ENCODE assay signal across 25 cellular contexts in the genomic region with DNA sequence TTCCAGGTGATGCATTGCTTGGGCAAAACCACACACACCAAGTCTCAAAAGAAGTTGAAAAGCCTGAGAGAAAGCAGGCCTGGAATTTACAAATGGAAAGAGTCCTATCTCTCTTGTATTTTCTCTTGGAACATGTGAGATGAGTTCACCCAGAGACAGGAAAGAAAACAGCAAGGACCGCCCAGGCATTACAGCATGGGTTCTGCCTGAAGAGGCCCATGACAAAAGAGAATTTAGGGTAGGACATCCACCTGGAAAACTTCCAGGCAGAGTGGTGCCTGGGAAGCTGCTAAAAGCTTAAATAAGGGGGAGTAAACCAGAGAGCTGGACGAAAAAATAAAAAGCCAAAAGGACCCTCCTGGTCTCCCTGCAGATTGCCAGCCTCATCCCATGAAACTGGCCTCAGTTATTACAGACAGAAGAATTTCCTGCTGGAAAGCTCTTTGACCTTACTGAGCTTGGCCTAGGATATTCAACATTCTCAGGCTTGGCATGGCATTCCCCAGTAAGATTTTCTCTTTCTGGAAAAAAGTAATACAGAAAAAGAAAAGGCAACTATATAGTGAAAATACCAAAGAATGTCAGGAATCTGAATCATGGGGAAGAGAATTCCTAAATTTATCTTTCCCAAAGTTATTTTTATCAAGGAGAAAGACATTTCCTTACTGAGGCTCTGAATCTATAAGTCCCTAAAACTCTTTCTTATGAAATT.
DNase-seq lines count a peak whose midpoint lies in the region; ATAC-seq and TF ChIP-seq lines count a peak whose summit lies in the region.
"Had no signal": no experiment of that assay in that cellular context is flagged by ENCODE, and none has a peak within 500 bp of the region (broad histone marks: within the 10 kb centered on the region; RNA-seq: fewer than 3 reads in every experiment).

No MANE protein-coding gene starts in this region.

- ATAC-seq in heart left ventricle (peak in 3 of 4 donors; percentile 15 to 67 (median 28)), HG02938 (IDR thresholded peaks at IDR 0.05; ENCODE audit: unreplicated experiment) (no peak)
- ATAC-seq: activated CD4-positive, CD25-positive, alpha-beta regulatory T cell treated with anti-CD3 and anti-CD28 coated beads, Interleukin-2, amount 50 U/mL, for 24 hours; stimulated activated naive CD8-positive, alpha-beta T cell treated with anti-CD3 and anti-CD28 coated beads, Interleukin-15, amount 100 ng/mL, for 72 hours had no signal

- DNase-seq in heart left ventricle (peak in 1 of 5 donors; percentile 27), right atrium auricular region (ENCODE audit: low spot score) (no peak), chondrocyte (ENCODE audit: low spot score) (no peak), hepatic stellate cell (ENCODE audit: low spot score) (peak; percentile 21), DMS114 treated with DMSO at 0.1 percent for 48 hours (lab: John Stamatoyannopoulos, UW; ENCODE audit: unreplicated experiment) (no peak), medulla oblongata (ENCODE audit: extremely low spot score) (no peak)
- DNase-seq: 8988T; activated CD4-positive, alpha-beta memory T cell treated with anti-CD3 and anti-CD28 coated beads for 36 hours; activated CD8-positive, alpha-beta memory T cell treated with anti-CD3 and anti-CD28 coated beads, Interleukin-2, amount 50 U/mL, for 4 hours; CD4-positive, alpha-beta T cell; central memory CD4-positive, alpha-beta T cell; dermis blood vessel endothelial cell; glutamatergic neuron; H7; KBM-7; NCI-H1105; NCI-H2029 treated with DMSO at 0.1 percent for 48 hours; Peyer's patch; stimulated activated naive CD8-positive, alpha-beta T cell treated with anti-CD3 and anti-CD28 coated beads, Interleukin-15, amount 100 ng/mL, for 72 hours; thyroid gland had no signal

- H3K9me3 ChIP-seq in heart left ventricle (peaks cover 0 to 18% (median 10%) of the 10 kb centered on the region in 12 donors), right atrium auricular region (peaks cover 7 to 16% of the 10 kb centered on the region in 2 donors)
- H3K9me3 ChIP-seq: thyroid gland had no signal

- H3K4me1 ChIP-seq in heart left ventricle (peaks cover 0 to 17% (median 6%) of the 10 kb centered on the region in 12 donors), right atrium auricular region (peaks cover 0 to 8% of the 10 kb centered on the region in 2 donors)
- H3K4me1 ChIP-seq: Peyer's patch had no signal

- TF ChIP-seq CTCF in heart left ventricle (IDR thresholded peaks at IDR 0.05): no peak
- TF ChIP-seq CTCF in right atrium auricular region (IDR thresholded peaks at IDR 0.05): no peak
- no peak for TF ChIP-seq CTCF in chondrocyte (IDR thresholded peaks at IDR 0.05)

- H3K4me3 Mint-ChIP-seq in chondrocyte (ENCODE audit: unreplicated experiment): no peak overlapping the region
- H3K4me3 Mint-ChIP-seq: activated CD4-positive, alpha-beta memory T cell treated with anti-CD3 and anti-CD28 coated beads for 36 hours; activated naive CD4-positive, alpha-beta T cell treated with anti-CD3 and anti-CD28 coated beads, Interleukin-2, amount 50 U/mL, for 24 hours; CD4-positive, alpha-beta T cell; memory B cell; stimulated activated naive CD8-positive, alpha-beta T cell treated with anti-CD3 and anti-CD28 coated beads, Interleukin-15, amount 100 ng/mL, for 72 hours had no signal

- 39 to 55% (median 39%) methylated on average over 2 of the region's 2 CpGs for WGBS in heart left ventricle, 4 donors

- no peak for TF ChIP-seq POLR2A in heart left ventricle (IDR thresholded peaks at IDR 0.05)

- H3K36me3 Mint-ChIP-seq in chondrocyte (ENCODE audit: low read depth): no peaks in the 10 kb centered on the region

- intact Hi-C loops in heart left ventricle (cut with DNase I): no loop called here

- H3K27ac Mint-ChIP-seq in chondrocyte (ENCODE audit: unreplicated experiment): peak overlapping the region; percentile 95
- H3K27ac Mint-ChIP-seq: activated CD4-positive, alpha-beta memory T cell treated with anti-CD3 and anti-CD28 coated beads for 36 hours; activated naive CD4-positive, alpha-beta T cell treated with anti-CD3 and anti-CD28 coated beads, Interleukin-2, amount 50 U/mL, for 24 hours; CD4-positive, alpha-beta T cell; memory B cell; stimulated activated naive CD8-positive, alpha-beta T cell treated with anti-CD3 and anti-CD28 coated beads, Interleukin-15, amount 100 ng/mL, for 72 hours had no signal

- H3K4me3 ChIP-seq in heart left ventricle (no peak overlapping the region), right atrium auricular region (no peak overlapping the region)
- H3K4me3 ChIP-seq: Peyer's patch, thyroid gland had no signal

- no peaks in the 10 kb centered on the region for H3K27me3 ChIP-seq in heart left ventricle
- H3K27me3 ChIP-seq in right atrium auricular region: no peaks in the 10 kb centered on the region
- H3K27me3 ChIP-seq: Peyer's patch, thyroid gland had no signal

- no peaks in the 10 kb centered on the region for H3K36me3 ChIP-seq in heart left ventricle
- no peaks in the 10 kb centered on the region for H3K36me3 ChIP-seq in right atrium auricular region
- H3K36me3 ChIP-seq: Peyer's patch, thyroid gland had no signal

- H3K27ac ChIP-seq in heart left ventricle: peak overlapping the region in 6 of 12 donors; percentile 6 to 70 (median 38)
- H3K27ac ChIP-seq in right atrium auricular region: peak overlapping the region in 1 of 2 donors; percentile 16
- peak overlapping the region; percentile 13 for H3K27ac ChIP-seq in temporal lobe (ENCODE audit: low read depth, low read length)
- H3K27ac ChIP-seq: Peyer's patch, thyroid gland had no signal

- peaks cover 34% of the 10 kb centered on the region for H3K4me1 Mint-ChIP-seq in chondrocyte (ENCODE audit: low read depth)
- H3K4me1 Mint-ChIP-seq: activated naive CD4-positive, alpha-beta T cell treated with anti-CD3 and anti-CD28 coated beads, Interleukin-2, amount 50 U/mL, for 24 hours; memory B cell; stimulated activated naive CD8-positive, alpha-beta T cell treated with anti-CD3 and anti-CD28 coated beads, Interleukin-15, amount 100 ng/mL, for 72 hours had no signal

- H3K9me3 Mint-ChIP-seq in chondrocyte (ENCODE audit: low read depth): peaks cover 14% of the 10 kb centered on the region

- H3K27me3 Mint-ChIP-seq in chondrocyte (ENCODE audit: low read depth): no peaks in the 10 kb centered on the region
- H3K27me3 Mint-ChIP-seq: activated CD4-positive, alpha-beta memory T cell treated with anti-CD3 and anti-CD28 coated beads for 36 hours; activated naive CD4-positive, alpha-beta T cell treated with anti-CD3 and anti-CD28 coated beads, Interleukin-2, amount 50 U/mL, for 24 hours; CD4-positive, alpha-beta T cell; memory B cell; stimulated activated naive CD8-positive, alpha-beta T cell treated with anti-CD3 and anti-CD28 coated beads, Interleukin-15, amount 100 ng/mL, for 72 hours had no signal
